Comparison of ENCODE assay signal across 13 cellular contexts in genomic region chr13:28357846-28358496, GRCh38.
DNase-seq lines count a peak whose midpoint lies in the region; ATAC-seq, FAIRE-seq and TF ChIP-seq lines count a peak whose summit lies in the region.
"Had no signal": no experiment of that assay in that cellular context is flagged by ENCODE, and none has a peak within 500 bp of the region (broad histone marks: within the 10 kb centered on the region; RNA-seq: fewer than 3 reads in every experiment).

No MANE protein-coding gene starts in this region.

- H3K9me3 ChIP-seq in Karpas-422 (ENCODE audit: low read length) = no peaks in the 10 kb centered on the region
- H3K9me3 ChIP-seq: tibial artery had no signal

- H3K36me3 ChIP-seq in Karpas-422 (ENCODE audit: insufficient read depth, low read length) = no peaks in the 10 kb centered on the region
- H3K36me3 ChIP-seq: cardiac muscle cell, tibial artery had no signal

- no peaks in the 10 kb centered on the region for H3K36me3 Mint-ChIP-seq in activated T-helper 17 cell treated with anti-CD3 and anti-CD28 coated beads, Interleukin-2, amount 50 U/mL, for 72 hours (ENCODE audit: low read depth)
- H3K36me3 Mint-ChIP-seq in stimulated activated memory B cell treated with anti-CD40 and anti-IgM and Interleukin-4, amounts not matched to agents 10 μg/mL and 1 μg/mL and 100 μg/mL, for 72 hours = no peaks in the 10 kb centered on the region

- no peaks in the 10 kb centered on the region for H3K4me1 Mint-ChIP-seq in activated T-helper 17 cell treated with anti-CD3 and anti-CD28 coated beads, Interleukin-2, amount 50 U/mL, for 72 hours
- H3K4me1 Mint-ChIP-seq in stimulated activated memory B cell treated with anti-CD40 and anti-IgM and Interleukin-4, amounts not matched to agents 10 μg/mL and 1 μg/mL and 100 μg/mL, for 72 hours = peaks cover 6% of the 10 kb centered on the region

- DNase-seq in CD1c-positive myeloid dendritic cell (ENCODE audit: extremely low spot score) (peak; percentile 76), GM12891 (ENCODE audit: insufficient read length, low spot score) (no peak), iris pigment epithelial cell (ENCODE audit: low read depth) (peak; percentile 60), iPS-NIHi11 (ENCODE audit: low spot score) (no peak), Karpas-422 (no peak)
- DNase-seq: MM.1S, NCI-H226, tibial artery had no signal

- FAIRE-seq in GM12891 (lab: Jason Lieb, UNC) = peak; percentile 28
- FAIRE-seq: TTC549 had no signal

- no peak overlapping the region for H3K27ac ChIP-seq in Karpas-422 (ENCODE audit: low read length)
- H3K27ac ChIP-seq: tibial artery had no signal

- H3K4me3 ChIP-seq in Karpas-422 (ENCODE audit: low read length) = no peak overlapping the region
- H3K4me3 ChIP-seq: cardiac muscle cell, tibial artery had no signal

- H3K9me2 ChIP-seq in Karpas-422 (replicated peaks; ENCODE audit: insufficient read depth, low read length) = no peaks in the 10 kb centered on the region

- no peaks in the 10 kb centered on the region for H3K27me3 ChIP-seq in Karpas-422 (ENCODE audit: low read length)
- H3K27me3 ChIP-seq: cardiac muscle cell, tibial artery had no signal

- H3K79me2 ChIP-seq in Karpas-422 (ENCODE audit: low read length) = no peaks in the 10 kb centered on the region

- no peaks in the 10 kb centered on the region for H4K20me1 ChIP-seq in Karpas-422 (ENCODE audit: insufficient read depth, low read depth, low read length)

- no peaks in the 10 kb centered on the region for H3K9me3 Mint-ChIP-seq in activated T-helper 17 cell treated with anti-CD3 and anti-CD28 coated beads, Interleukin-2, amount 50 U/mL, for 72 hours
- H3K9me3 Mint-ChIP-seq in stimulated activated memory B cell treated with anti-CD40 and anti-IgM and Interleukin-4, amounts not matched to agents 10 μg/mL and 1 μg/mL and 100 μg/mL, for 72 hours = peaks cover 3% of the 10 kb centered on the region

- no peaks in the 10 kb centered on the region for H3K4me1 ChIP-seq in Karpas-422 (ENCODE audit: low read length)
- H3K4me1 ChIP-seq: tibial artery had no signal

- no peak overlapping the region for H3K4me2 ChIP-seq in Karpas-422 (ENCODE audit: low read depth, low read length, poor library complexity, severe bottlenecking)

- peak overlapping the region; percentile 19 for H3K4me3 Mint-ChIP-seq in activated T-helper 17 cell treated with anti-CD3 and anti-CD28 coated beads, Interleukin-2, amount 50 U/mL, for 72 hours
- H3K4me3 Mint-ChIP-seq in stimulated activated memory B cell treated with anti-CD40 and anti-IgM and Interleukin-4, amounts not matched to agents 10 μg/mL and 1 μg/mL and 100 μg/mL, for 72 hours = no peak overlapping the region

- H2AFZ ChIP-seq in Karpas-422 (ENCODE audit: low read length) = no peak overlapping the region

- no peak overlapping the region for H3K9ac ChIP-seq in Karpas-422 (ENCODE audit: low read length)

- no peak for TF ChIP-seq POLR2A in GM12891 (IDR thresholded peaks at IDR 0.05; ENCODE audit: low read depth, low read length)

- peak; percentile 83 for ATAC-seq in activated T-helper 17 cell treated with anti-CD3 and anti-CD28 coated beads, Interleukin-2, amount 50 U/mL, for 72 hours (replicated peaks)
- no peak for ATAC-seq in HG02798 (IDR thresholded peaks at IDR 0.05; ENCODE audit: poor library complexity, unreplicated experiment)
- ATAC-seq in stimulated activated memory B cell treated with anti-CD40 and anti-IgM and Interleukin-4, amounts not matched to agents 10 μg/mL and 1 μg/mL and 100 μg/mL, for 72 hours = no peak

- no peaks in the 10 kb centered on the region for H3K27me3 Mint-ChIP-seq in activated T-helper 17 cell treated with anti-CD3 and anti-CD28 coated beads, Interleukin-2, amount 50 U/mL, for 72 hours
- H3K27me3 Mint-ChIP-seq in stimulated activated memory B cell treated with anti-CD40 and anti-IgM and Interleukin-4, amounts not matched to agents 10 μg/mL and 1 μg/mL and 100 μg/mL, for 72 hours = no peaks in the 10 kb centered on the region

- H3K27ac Mint-ChIP-seq in activated T-helper 17 cell treated with anti-CD3 and anti-CD28 coated beads, Interleukin-2, amount 50 U/mL, for 72 hours = no peak overlapping the region
- no peak overlapping the region for H3K27ac Mint-ChIP-seq in stimulated activated memory B cell treated with anti-CD40 and anti-IgM and Interleukin-4, amounts not matched to agents 10 μg/mL and 1 μg/mL and 100 μg/mL, for 72 hours

TF ChIP-seq in GM12891, 5 proteins besides CTCF, POLR2A, EP300 and RAD21:
- TF ChIP-seq TAF1 (IDR thresholded peaks at IDR 0.05; ENCODE audit: low read depth, low read length) (no peak), PAX5 (IDR thresholded peaks at IDR 0.05; ENCODE audit: insufficient read depth, low read length, severe bottlenecking) (no peak), SPI1 (IDR thresholded peaks at IDR 0.05; ENCODE audit: low read depth, low read length) (no peak), POLR2AphosphoS5 (IDR thresholded peaks at IDR 0.05; ENCODE audit: low read depth, low read length) (no peak), POU2F2 (IDR thresholded peaks at IDR 0.05; ENCODE audit: low read depth, low read length) (no peak)

Comparison
In these comparisons a context has a peak if more than half of its experiments do, and no peak if none do; other contexts are left out.
1. DNase-seq: peak in CD1c-positive myeloid dendritic cell (single experiment) and iris pigment epithelial cell (single experiment); none in GM12891 (single experiment), iPS-NIHi11 (single experiment) and Karpas-422 (single experiment).